In genomic region chrX:34918856-34919255, GRCh38 we compare ENCODE assay signal across 8 cellular contexts. TPM values are rescaled to one million over a fixed set of nuclear protein-coding genes. Genes with fewer than 3 reads are reported as not detected.
A peak's percentile ranks its signal among the peaks of the same experiment; 100 is the strongest.
DNase-seq lines count a peak whose midpoint lies in the region; ATAC-seq and TF ChIP-seq lines count a peak whose summit lies in the region.

No MANE protein-coding gene starts in this region.

- ATAC-seq in lower lobe of right lung (no peak), HG03571 (IDR thresholded peaks at IDR 0.05; ENCODE audit: unreplicated experiment) (no peak)

- H3K27ac ChIP-seq in lower lobe of right lung: no peak overlapping the region

- no peaks in the 10 kb centered on the region for H3K36me3 ChIP-seq in lower lobe of right lung

- H3K9me3 ChIP-seq in lower lobe of right lung: no peaks in the 10 kb centered on the region

- H3K4me3 ChIP-seq in astrocyte of the cerebellum (ENCODE audit: low read depth, low read length) (no peak overlapping the region), lower lobe of right lung (no peak overlapping the region)

- no peaks in the 10 kb centered on the region for H3K4me1 ChIP-seq in lower lobe of right lung

- H3K27me3 ChIP-seq in lower lobe of right lung (ENCODE audit: low read depth): no peaks in the 10 kb centered on the region

- in situ Hi-C loops in astrocyte of the cerebellum (cut with HindIII; ENCODE audit: low sequenced_read_pairs): no loop called here

- DNase-seq in COLO829 (ENCODE audit: low spot score) (peak; percentile 15), astrocyte of the cerebellum (ENCODE audit: low read depth) (peak; percentile 48), lower lobe of right lung (no peak), amygdala (lab: John Stamatoyannopoulos, UW) (no peak), DMS79 (lab: John Stamatoyannopoulos, UW) (no peak), GDM1 (lab: John Stamatoyannopoulos, UW) (no peak)

- TF ChIP-seq CTCF in LNCAP (IDR thresholded peaks at IDR 0.05) (peak; percentile 48; the same call in 1 of the 2 replicates), astrocyte of the cerebellum (IDR thresholded peaks at IDR 0.05; ENCODE audit: low read depth, low read length, missing control alignments) (peak; percentile 52), lower lobe of right lung (IDR thresholded peaks at IDR 0.05) (peak; percentile 19)

- intact Hi-C loops in lower lobe of right lung (cut with DNase I): no loop called here

RNA-seq across cellular contexts. Expression of gene FAM47B, which starts 23.7 kb away (rescaled TPM):
- total RNA-seq in lower lobe of right lung: not detected

Comparison
In these comparisons a context has a peak if more than half of its experiments do, and no peak if none do; other contexts are left out.
1. DNase-seq: peak in COLO829 (single experiment) and astrocyte of the cerebellum (single experiment); none in lower lobe of right lung (single experiment), amygdala (0 of 56), DMS79 (single experiment) and GDM1 (single experiment).
2. Peak in every context shown above with its lines, with median percentiles within 50 percentile points of each other: CTCF ChIP-seq.